Comparison of ENCODE assay signal across 6 cellular contexts in the genomic region with DNA sequence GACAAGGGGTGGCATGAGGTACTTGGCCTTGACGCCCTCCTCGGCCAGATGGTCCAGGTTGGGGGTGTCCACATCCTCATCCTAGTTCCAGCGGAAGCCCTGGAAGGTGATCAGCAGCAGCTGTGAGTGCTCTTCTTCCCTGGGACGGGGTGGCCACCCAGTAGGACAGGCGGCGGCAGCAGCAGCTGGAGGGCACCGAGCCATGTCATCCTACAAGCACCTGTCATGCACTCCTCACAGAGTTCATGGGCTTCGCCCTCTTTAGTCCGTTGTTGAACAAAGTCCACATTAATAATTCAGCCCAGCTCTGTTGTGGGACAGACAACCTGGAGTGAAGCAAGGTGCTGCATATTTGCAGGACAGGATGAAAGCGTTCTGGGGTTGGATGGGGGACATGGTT.
DNase-seq lines count a peak whose midpoint lies in the region; FAIRE-seq and TF ChIP-seq lines count a peak whose summit lies in the region.
"Not testable (repeated sequence)": the region's sequence is repeated elsewhere in the genome, so short reads cannot be mapped to it uniquely, and the experiment has no call there.

No MANE protein-coding gene starts in this region.

- H3K4me3 ChIP-seq in SJCRH30; osteoblast (ENCODE audit: insufficient read depth, low read length); small intestine (ENCODE audit: low read depth in 1 of 2, low read length in 2 of 2): not testable (repeated sequence)

- not testable (repeated sequence) for H3K36me3 ChIP-seq in SJCRH30; osteoblast (ENCODE audit: insufficient read depth, low read length); small intestine (ENCODE audit: control insufficient read depth in 2 of 2, insufficient read depth in 2 of 2, low read length in 2 of 2)

- not testable (repeated sequence) for H2AFZ ChIP-seq in osteoblast (ENCODE audit: low read length)

- H3K79me2 ChIP-seq in osteoblast (ENCODE audit: insufficient read depth, low read length), result not testable (repeated sequence)

- WGBS in small intestine, 3 donors, result 36 to 76% (median 47%) methylated on average over 9 to 10 of the region's 10 CpGs

- peak overlapping the region; percentile 48 for H3K27ac ChIP-seq in SJCRH30
- H3K27ac ChIP-seq in osteoblast (ENCODE audit: low read depth, low read length); small intestine (ENCODE audit: low read depth in 1 of 2, low read length in 1 of 2): not testable (repeated sequence)

- H3K9me3 ChIP-seq in SJCRH30 (replicated peaks); osteoblast (ENCODE audit: low read depth, low read length); small intestine (ENCODE audit: control insufficient read depth, low read depth): not testable (repeated sequence)

- FAIRE-seq in small intestine (lab: Jason Lieb, UNC), result not testable (repeated sequence)

- not testable (repeated sequence) for H4K20me1 ChIP-seq in osteoblast (ENCODE audit: insufficient read depth, low read length)

- not testable (repeated sequence) for H3K4me2 ChIP-seq in osteoblast (ENCODE audit: insufficient read depth, low read length)

- TF ChIP-seq CTCF in osteoblast (IDR thresholded peaks at IDR 0.05; ENCODE audit: extremely low read depth, low read depth, low read length), result not testable (repeated sequence)

- not testable (repeated sequence) for H3K27me3 ChIP-seq in SJCRH30; osteoblast (ENCODE audit: insufficient read depth, low read length); small intestine (ENCODE audit: control insufficient read depth in 2 of 2, insufficient read depth in 2 of 2, low read length in 2 of 2)

- DNase-seq in COLO668 (lab: John Stamatoyannopoulos, UW; ENCODE audit: unreplicated experiment), result peak; percentile 88
- peak; percentile 10 for DNase-seq in HT-29 (ENCODE audit: low spot score)
- DNase-seq in SJCRH30, result peak; percentile 88 to 89
- peak; percentile 6 for DNase-seq in myocyte (ENCODE audit: low read depth)
- peak; percentile 31 for DNase-seq in osteoblast (ENCODE audit: insufficient read length, low spot score, missing footprints)
- peak; percentile 59 for DNase-seq in small intestine

- not testable (repeated sequence) for H3K4me1 ChIP-seq in SJCRH30; osteoblast (ENCODE audit: insufficient read depth, low read length); small intestine (ENCODE audit: control insufficient read depth in 2 of 2, insufficient read depth in 1 of 2, low read depth in 1 of 2, low read length in 1 of 2)

Comparison
In these comparisons a context has a peak if more than half of its experiments do, and no peak if none do; other contexts are left out.
1. DNase-seq: peak in every context shown above with its lines; median percentile 88 in SJCRH30; 88 in COLO668; 59 in small intestine; 31 in osteoblast; 10 in HT-29; 6 in myocyte.